1 cellular context compared by ENCODE assay signal in genomic region chr10:123759496-123760070, GRCh38.
TF ChIP-seq lines count a peak whose summit lies in the region.

No MANE protein-coding gene starts in this region.

TF ChIP-seq in SK-N-SH, 30 proteins besides CTCF, POLR2A, EP300 and RAD21 (continued from another document):
- TF ChIP-seq ZBTB33 (IDR thresholded peaks at IDR 0.05; ENCODE audit: borderline replicate concordance, low read depth) (no peak), MAX (IDR thresholded peaks at IDR 0.05; ENCODE audit: low read depth) (no peak)
